ENCODE assay signal across 17 cellular contexts in genomic region chr11:124086447-124086846, GRCh38. TPM values are rescaled to one million over a fixed set of nuclear protein-coding genes. Genes with fewer than 3 reads are reported as not detected.
DNase-seq lines count a peak whose midpoint lies in the region; ATAC-seq and TF ChIP-seq lines count a peak whose summit lies in the region.
"Had no signal": no experiment of that assay in that cellular context is flagged by ENCODE, and none has a peak within 500 bp of the region (broad histone marks: within the 10 kb centered on the region; RNA-seq: fewer than 3 reads in every experiment).

No MANE protein-coding gene starts in this region.

- DNase-seq in NCI-H1092 (lab: John Stamatoyannopoulos, UW) (peak; percentile 68), NCI-H2227 treated with DMSO at 0.1 percent for 48 hours (lab: John Stamatoyannopoulos, UW) (peak; percentile 3), endothelial cell (ENCODE audit: low spot score) (peak; percentile 25), trophoblast cell (peak; percentile 29 to 68), left ventricle myocardium inferior (no peak), SHP77 (lab: John Stamatoyannopoulos, UW) (no peak)
- no peak for DNase-seq in stimulated activated CD4-positive, alpha-beta T cell treated with anti-CD3 and anti-CD28 coated beads, Interleukin-1b, Interleukin-23, amount 100 ng/mL, for 48 hours
- DNase-seq: activated T-cell treated with anti-CD3 and anti-CD28 coated beads, Interleukin-2, amount 50 U/mL, for 4 hours; CD8-positive, alpha-beta memory T cell; NCI-H2029 treated with DMSO at 0.1 percent for 48 hours; Peyer's patch; T-helper 1 cell; tibial artery had no signal

- no peak overlapping the region for H3K9ac ChIP-seq in trophoblast cell (ENCODE audit: low read length)

- no peak overlapping the region for H4K12ac ChIP-seq in trophoblast cell (ENCODE audit: low read depth, low read length)

- H3K4me3 ChIP-seq in trophoblast cell (ENCODE audit: low read depth, low read length) (no peak overlapping the region), left ventricle myocardium inferior (no peak overlapping the region)
- H3K4me3 ChIP-seq: ascending aorta, Peyer's patch, tibial artery had no signal

- H3K4me1 ChIP-seq in trophoblast cell (ENCODE audit: control insufficient read depth in 1 of 2, insufficient read depth in 2 of 2, low read length in 2 of 2): no peaks in the 10 kb centered on the region
- H3K4me1 ChIP-seq in left ventricle myocardium inferior: no peaks in the 10 kb centered on the region
- H3K4me1 ChIP-seq: ascending aorta, Peyer's patch, tibial artery had no signal

- no peak overlapping the region for H2AK5ac ChIP-seq in trophoblast cell (ENCODE audit: low read length)

- no peaks in the 10 kb centered on the region for H3K36me3 Mint-ChIP-seq in endothelial cell (ENCODE audit: low read depth, unreplicated experiment)
- H3K36me3 Mint-ChIP-seq: CD8-positive, alpha-beta memory T cell had no signal

- WGBS in trophoblast cell (ENCODE audit: extremely low coverage, insufficient coverage, insufficient read length): no CpG with 5 or more reads among the region's 4 CpGs

- no peak overlapping the region for H3K27ac Mint-ChIP-seq in endothelial cell (ENCODE audit: unreplicated experiment)
- H3K27ac Mint-ChIP-seq: CD8-positive, alpha-beta memory T cell had no signal

- no peak overlapping the region for H2BK120ac ChIP-seq in trophoblast cell (ENCODE audit: insufficient read depth, low read length, poor library complexity)

- no peak for ATAC-seq in GM18909 (IDR thresholded peaks at IDR 0.05; ENCODE audit: poor library complexity, unreplicated experiment)
- ATAC-seq: activated T-cell treated with anti-CD3 and anti-CD28 coated beads, Interleukin-2, amount 50 U/mL, for 4 hours; HepG2 had no signal

- no peak overlapping the region for H3K4me3 Mint-ChIP-seq in endothelial cell (ENCODE audit: unreplicated experiment)
- H3K4me3 Mint-ChIP-seq: activated T-cell treated with anti-CD3 and anti-CD28 coated beads, Interleukin-2, amount 50 U/mL, for 4 hours; CD8-positive, alpha-beta memory T cell had no signal

- H3K79me1 ChIP-seq in trophoblast cell (ENCODE audit: low read length): no peaks in the 10 kb centered on the region

- no peak overlapping the region for H3K18ac ChIP-seq in trophoblast cell (ENCODE audit: low read length)

- no peak overlapping the region for H3K4me2 ChIP-seq in trophoblast cell (ENCODE audit: low read length)

- no peak overlapping the region for H3K23ac ChIP-seq in trophoblast cell (ENCODE audit: low read length)

- no peak for TF ChIP-seq CTCF in endothelial cell (IDR thresholded peaks at IDR 0.05; ENCODE audit: unreplicated experiment)
- TF ChIP-seq CTCF in left ventricle myocardium inferior (IDR thresholded peaks at IDR 0.05; ENCODE audit: borderline replicate concordance): no peak

- H3K9me3 ChIP-seq in trophoblast cell (ENCODE audit: insufficient read depth, low read depth, low read length) (no peaks in the 10 kb centered on the region), left ventricle myocardium inferior (replicated peaks) (no peaks in the 10 kb centered on the region)
- H3K9me3 ChIP-seq: ascending aorta, Peyer's patch, tibial artery had no signal

- intact Hi-C loops in left ventricle myocardium inferior (cut with micrococcal nuclease): no loop called here

- no peak overlapping the region for H4K8ac ChIP-seq in trophoblast cell (ENCODE audit: low read depth, low read length)

- H3K4ac ChIP-seq in trophoblast cell (ENCODE audit: low read depth, low read length): no peak overlapping the region

- no peak overlapping the region for H3K14ac ChIP-seq in trophoblast cell (ENCODE audit: low read length)

- no peak overlapping the region for H2BK12ac ChIP-seq in trophoblast cell (ENCODE audit: low read length)

- H4K91ac ChIP-seq in trophoblast cell (ENCODE audit: low read depth, low read length): no peak overlapping the region

- H3K4me1 Mint-ChIP-seq in endothelial cell (ENCODE audit: unreplicated experiment): no peaks in the 10 kb centered on the region
- H3K4me1 Mint-ChIP-seq: CD8-positive, alpha-beta memory T cell had no signal

- H3K9me3 Mint-ChIP-seq in endothelial cell (ENCODE audit: unreplicated experiment): no peaks in the 10 kb centered on the region
- H3K9me3 Mint-ChIP-seq: activated T-cell treated with anti-CD3 and anti-CD28 coated beads, Interleukin-2, amount 50 U/mL, for 4 hours; CD8-positive, alpha-beta memory T cell had no signal

- H3K27ac ChIP-seq in trophoblast cell (ENCODE audit: low read depth, low read length) (no peak overlapping the region), left ventricle myocardium inferior (replicated peaks) (no peak overlapping the region)
- H3K27ac ChIP-seq: ascending aorta, Peyer's patch, tibial artery had no signal

- no peak overlapping the region for H2BK5ac ChIP-seq in trophoblast cell (ENCODE audit: low read depth, low read length, poor library complexity)

- no peak overlapping the region for H2AFZ ChIP-seq in trophoblast cell (ENCODE audit: insufficient read depth, low read length, poor library complexity)

- H3K27me3 Mint-ChIP-seq in endothelial cell (ENCODE audit: unreplicated experiment): no peaks in the 10 kb centered on the region

- H3K27me3 ChIP-seq in trophoblast cell (ENCODE audit: insufficient read depth, low read length) (no peaks in the 10 kb centered on the region), left ventricle myocardium inferior (ENCODE audit: low read depth) (peaks cover 35% of the 10 kb centered on the region)
- H3K27me3 ChIP-seq: ascending aorta, Peyer's patch had no signal

- H3K79me2 ChIP-seq in trophoblast cell (ENCODE audit: control insufficient read depth, insufficient read depth, low read length, poor library complexity): no peaks in the 10 kb centered on the region

- H3K36me3 ChIP-seq in trophoblast cell (ENCODE audit: control insufficient read depth in 1 of 2, insufficient read depth in 2 of 2, low read length in 2 of 2) (no peaks in the 10 kb centered on the region), left ventricle myocardium inferior (no peaks in the 10 kb centered on the region)
- H3K36me3 ChIP-seq: ascending aorta, Peyer's patch, tibial artery had no signal

RNA-seq across cellular contexts. Expression of gene VWA5A, which starts 28.8 kb away (rescaled TPM):
- total RNA-seq in endothelial cell (ENCODE audit: unreplicated experiment): 64.5 TPM
- polyA plus RNA-seq in trophoblast cell (2013): 12.4 and 13.3 TPM in 2 replicates
- total RNA-seq in left ventricle myocardium inferior: 4.6 TPM

RNA-seq across cellular contexts. Expression of gene OR10G7, which starts 45.3 kb away (rescaled TPM):
- not detected for total RNA-seq in endothelial cell (ENCODE audit: unreplicated experiment)
- polyA plus RNA-seq in trophoblast cell (2013): not detected in 2 replicates
- not detected for total RNA-seq in left ventricle myocardium inferior
- total RNA-seq: activated T-cell treated with anti-CD3 and anti-CD28 coated beads, Interleukin-2, amount 50 U/mL, for 4 hours; ascending aorta; CD8-positive, alpha-beta memory T cell; HepG2; liver; Peyer's patch had no signal
- polyA plus RNA-seq: CD8-positive, alpha-beta memory T cell; HepG2; liver had no signal

RNA-seq across cellular contexts. Expression of gene OR10G8, which starts 59.8 kb away (rescaled TPM):
- not detected for total RNA-seq in endothelial cell (ENCODE audit: unreplicated experiment)
- polyA plus RNA-seq in trophoblast cell (2013): not detected in 2 replicates
- total RNA-seq in left ventricle myocardium inferior: not detected
- total RNA-seq: activated T-cell treated with anti-CD3 and anti-CD28 coated beads, Interleukin-2, amount 50 U/mL, for 4 hours; ascending aorta; CD8-positive, alpha-beta memory T cell; HepG2; liver; Peyer's patch had no signal
- polyA plus RNA-seq: CD8-positive, alpha-beta memory T cell; HepG2; liver had no signal

Comparison
In these comparisons a context has a peak if more than half of its experiments do, and no peak if none do; other contexts are left out.
1. DNase-seq: peak in NCI-H1092 (single experiment), NCI-H2227 treated with DMSO at 0.1 percent for 48 hours (single experiment), endothelial cell (single experiment) and trophoblast cell (2 of 2); none in left ventricle myocardium inferior (single experiment), SHP77 (0 of 2) and stimulated activated CD4-positive, alpha-beta T cell treated with anti-CD3 and anti-CD28 coated beads, Interleukin-1b, Interleukin-23, amount 100 ng/mL, for 48 hours (single experiment).
2. RNA of gene VWA5A, which starts 28.8 kb away (total RNA-seq): 64.5 TPM in endothelial cell (single experiment); 4.6 TPM in left ventricle myocardium inferior (single experiment); every median in the first group is over 10 times any median in the second.